In genomic region chr2:230417436-230417835, GRCh38 we compare ENCODE assay signal across 10 cellular contexts. TPM values are rescaled to one million over a fixed set of nuclear protein-coding genes. Genes with fewer than 3 reads are reported as not detected.
DNase-seq lines count a peak whose midpoint lies in the region; ATAC-seq and TF ChIP-seq lines count a peak whose summit lies in the region.
"Had no signal": no experiment of that assay in that cellular context is flagged by ENCODE, and none has a peak within 500 bp of the region (broad histone marks: within the 10 kb centered on the region; RNA-seq: fewer than 3 reads in every experiment).

No MANE protein-coding gene starts in this region.

- 23 to 25% methylated on average over 4 of the region's 4 CpGs for WGBS in esophagus squamous epithelium, 2 donors

- H3K27ac ChIP-seq in esophagus squamous epithelium (peak overlapping the region in 3 of 4 donors; percentile 44 to 95 (median 94)), skeletal muscle tissue (ENCODE audit: low read depth, low read length) (no peak overlapping the region)

- H3K27me3 ChIP-seq in esophagus squamous epithelium (no peaks in the 10 kb centered on the region), skeletal muscle tissue (ENCODE audit: control insufficient read depth in 3 of 3, insufficient read depth in 3 of 3, low read length in 3 of 3) (no peaks in the 10 kb centered on the region)

- H3K4me3 ChIP-seq in GM12864 (ENCODE audit: low read depth, low read length) (peak overlapping the region; percentile 76), esophagus squamous epithelium (peak overlapping the region; percentile 8 to 69 (median 60)), skeletal muscle tissue (ENCODE audit: low read length in 3 of 3) (peak overlapping the region; percentile 2 to 81 (median 23))

- TF ChIP-seq CTCF in GM12864 (IDR thresholded peaks at IDR 0.05; ENCODE audit: low read depth, low read length, missing control alignments): no peak
- TF ChIP-seq CTCF in esophagus squamous epithelium (IDR thresholded peaks at IDR 0.05): no peak

- H3K9me3 ChIP-seq in esophagus squamous epithelium: no peaks in the 10 kb centered on the region
- H3K9me3 ChIP-seq in skeletal muscle tissue (ENCODE audit: control insufficient read depth in 3 of 3, low read length in 3 of 3): no peaks in the 10 kb centered on the region

- H3K36me3 ChIP-seq in esophagus squamous epithelium (no peaks in the 10 kb centered on the region), skeletal muscle tissue (ENCODE audit: control insufficient read depth in 3 of 3, insufficient read depth in 3 of 3, low read length in 3 of 3) (no peaks in the 10 kb centered on the region)

- DNase-seq in GM12864 (ENCODE audit: low read depth) (no peak), RKO (ENCODE audit: low spot score) (peak; percentile 42), esophagus squamous epithelium (lab: John Stamatoyannopoulos, UW) (no peak), DMS114 treated with DMSO at 0.1 percent for 48 hours (lab: John Stamatoyannopoulos, UW; ENCODE audit: unreplicated experiment) (no peak), NCI-H226 (no peak), NCI-H82 treated with DMSO at 0.1 percent for 48 hours (lab: John Stamatoyannopoulos, UW; ENCODE audit: unreplicated experiment) (no peak)
- DNase-seq: glutamatergic neuron, NCI-H187 treated with DMSO at 0.1 percent for 48 hours had no signal

- no peak for TF ChIP-seq POLR2A in esophagus squamous epithelium (IDR thresholded peaks at IDR 0.05)

- intact Hi-C loops in esophagus squamous epithelium (cut with DNase I): loop anchor here (10.0 kb wide), 1 partner anchor 193 kb away; the partner anchor contains the start of gene SP140

- H3K4me1 ChIP-seq in esophagus squamous epithelium (peaks cover 20 to 90% (median 35%) of the 10 kb centered on the region in 3 donors), skeletal muscle tissue (ENCODE audit: control insufficient read depth in 3 of 3, insufficient read depth in 3 of 3, low read length in 3 of 3) (peaks cover 11 to 15% (median 14%) of the 10 kb centered on the region in 3 donors)

- ATAC-seq in GM18873 (IDR thresholded peaks at IDR 0.05; ENCODE audit: low FRiP score, unreplicated experiment): no peak

- no peak overlapping the region for H3K9ac ChIP-seq in skeletal muscle tissue (ENCODE audit: low read depth in 1 of 3, low read length in 3 of 3)

RNA-seq across cellular contexts. Expression of gene SP100, which starts 1.4 kb away (rescaled TPM):
- 10 to 100 TPM; 17.8 to 69.0 (median 45.5) TPM for total RNA-seq in esophagus squamous epithelium
- 24.0 TPM for total RNA-seq in skeletal muscle tissue

Comparison
In these comparisons a context has a peak if more than half of its experiments do, and no peak if none do; other contexts are left out.
1. H3K4me3 ChIP-seq: peak in every context shown above with its lines; median percentile 76 in GM12864; 60 in esophagus squamous epithelium; 23 in skeletal muscle tissue.